ENCODE assay signal across 11 cellular contexts in genomic region chr1:7322283-7322785, GRCh38.
A peak's percentile ranks its signal among the peaks of the same experiment; 100 is the strongest.
DNase-seq lines count a peak whose midpoint lies in the region; TF ChIP-seq lines count a peak whose summit lies in the region.
"Had no signal": no experiment of that assay in that cellular context is flagged by ENCODE, and none has a peak within 500 bp of the region (broad histone marks: within the 10 kb centered on the region; RNA-seq: fewer than 3 reads in every experiment).

No MANE protein-coding gene starts in this region.

- DNase-seq in AG08396 (ENCODE audit: low spot score) (peak; percentile 36), EH (ENCODE audit: low read depth) (peak; percentile 35), NAMALWA (ENCODE audit: low spot score) (peak; percentile 10), fibroblast of villous mesenchyme (ENCODE audit: low read depth) (peak; percentile 38), NCI-H774 (lab: John Stamatoyannopoulos, UW) (no peak), DMS79 treated with DMSO at 0.1 percent for 48 hours (lab: John Stamatoyannopoulos, UW) (no peak), hippocampal formation (lab: John Stamatoyannopoulos, UW) (no peak)
- DNase-seq: AML-193; CD4-positive, alpha-beta T cell; DND-41; GDM1 had no signal

- no peak for TF ChIP-seq CTCF in fibroblast of villous mesenchyme (IDR thresholded peaks at IDR 0.05; ENCODE audit: insufficient read depth, low read depth, low read length)

- no peak overlapping the region for H3K4me3 ChIP-seq in fibroblast of villous mesenchyme (ENCODE audit: low read depth, low read length)

Comparison
In these comparisons a context has a peak if more than half of its experiments do, and no peak if none do; other contexts are left out.
1. DNase-seq: peak in AG08396 (single experiment), EH (single experiment), NAMALWA (single experiment) and fibroblast of villous mesenchyme (single experiment); none in NCI-H774 (single experiment), DMS79 treated with DMSO at 0.1 percent for 48 hours (single experiment) and hippocampal formation (0 of 2).